In the genomic region with DNA sequence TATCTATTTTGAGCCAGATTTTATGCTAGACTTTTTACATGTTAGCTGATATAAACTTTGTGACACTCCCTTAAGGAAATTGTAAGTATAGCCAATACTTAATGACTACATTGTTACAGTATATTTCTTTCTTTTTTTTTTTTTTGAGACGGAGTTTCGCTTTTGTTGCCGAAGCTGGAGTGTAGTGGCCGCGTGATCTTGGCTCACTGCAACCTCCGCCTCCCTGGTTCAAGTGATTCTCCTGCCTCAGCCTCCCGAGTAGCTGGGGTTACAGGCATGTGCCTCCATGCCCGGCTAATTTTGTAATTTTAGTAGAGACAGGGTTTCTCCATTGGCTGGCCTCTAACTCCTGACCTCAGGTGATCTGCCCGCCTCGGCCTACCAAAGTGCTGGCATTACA, we compare ENCODE assay signal across 2 cellular contexts. TPM values are rescaled to one million over a fixed set of nuclear protein-coding genes. Genes with fewer than 3 reads are reported as not detected.
"Had no signal": no experiment of that assay in that cellular context is flagged by ENCODE, and none has a peak within 500 bp of the region (broad histone marks: within the 10 kb centered on the region; RNA-seq: fewer than 3 reads in every experiment).

No MANE protein-coding gene starts in this region.

RNA-seq across cellular contexts. Expression of gene MGARP, which starts 33.4 kb away (rescaled TPM):
- total RNA-seq: SK-MEL-5; T-helper 1 cell treated with Interleukin-12 subunit alpha and Interleukin-12 subunit beta and Interleukin-4 antibody, amounts not matched to agents 30 ng/mL and 1 ng/mL, for 36 hours had no signal
